In the genomic region with DNA sequence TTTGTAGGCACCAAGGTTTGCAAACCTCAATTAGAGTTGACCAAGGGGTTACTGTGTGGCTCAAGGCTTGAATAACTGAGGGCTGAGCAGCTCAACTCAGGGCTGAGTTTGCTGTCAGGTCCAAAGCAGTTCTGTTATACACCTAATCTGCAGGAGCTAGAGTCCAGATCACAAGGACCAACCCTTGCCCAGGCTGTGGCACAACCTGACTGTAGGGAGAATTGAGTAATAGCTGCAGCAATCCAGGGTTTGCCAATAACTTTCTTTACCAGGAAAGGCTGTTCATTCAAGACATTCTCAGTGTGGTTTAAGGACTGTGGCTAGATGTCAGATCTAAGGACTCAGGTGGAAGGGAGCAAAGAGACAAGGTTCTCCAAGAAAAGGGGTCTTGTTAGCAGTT, we compare ENCODE assay signal across 23 cellular contexts.
"Had no signal": no experiment of that assay in that cellular context is flagged by ENCODE, and none has a peak within 500 bp of the region (broad histone marks: within the 10 kb centered on the region; RNA-seq: fewer than 3 reads in every experiment).

No MANE protein-coding gene starts in this region.

- H3K9me3 Mint-ChIP-seq: activated naive CD4-positive, alpha-beta T cell treated with anti-CD3 and anti-CD28 coated beads, Interleukin-2, amount 50 U/mL, for 72 hours; dendritic cell treated with granulocyte-macrophage colony-stimulating factor and Interleukin-4, amounts not matched to agents 40 ng/mL and 50 ng/mL, for 4 days; naive thymus-derived CD4-positive, alpha-beta T cell; neural progenitor cell; stimulated activated naive B cell treated with anti-CD40 and anti-IgM and Interleukin-4, amounts not matched to agents 10 μg/mL and 1 μg/mL and 100 μg/mL, for 72 hours; T-cell; T-helper 2 cell treated with Interferon-gamma antibody and Interleukin-4, amounts not matched to agents 5 μg/mL and 100 μg/mL, for 36 hours had no signal

- H3K27ac Mint-ChIP-seq: activated CD8-positive, alpha-beta T cell treated with anti-CD3 and anti-CD28 coated beads, Interleukin-2, amount 10 ng/mL, durations not matched to agents 7 days and 5 days; activated naive CD4-positive, alpha-beta T cell treated with anti-CD3 and anti-CD28 coated beads, Interleukin-2, amount 50 U/mL, for 72 hours; dendritic cell treated with granulocyte-macrophage colony-stimulating factor and Interleukin-4, amounts not matched to agents 40 ng/mL and 50 ng/mL, for 4 days; naive thymus-derived CD4-positive, alpha-beta T cell; neural progenitor cell; stimulated activated naive B cell treated with anti-CD40 and anti-IgM and Interleukin-4, amounts not matched to agents 10 μg/mL and 1 μg/mL and 100 μg/mL, for 72 hours; T-cell; T-helper 2 cell treated with Interferon-gamma antibody and Interleukin-4, amounts not matched to agents 5 μg/mL and 100 μg/mL, for 36 hours had no signal

- H3K9me3 ChIP-seq: adrenal gland, gastrocnemius medialis, lower lobe of right lung, sigmoid colon, testis, uterus had no signal

- H3K4me1 Mint-ChIP-seq: naive thymus-derived CD4-positive, alpha-beta T cell; neural progenitor cell; stimulated activated naive B cell treated with anti-CD40 and anti-IgM and Interleukin-4, amounts not matched to agents 10 μg/mL and 1 μg/mL and 100 μg/mL, for 72 hours; T-cell had no signal

- DNase-seq: activated CD4-positive, alpha-beta T cell treated with anti-CD3 and anti-CD28 coated beads for 1 hour; activated CD4-positive, alpha-beta T cell treated with anti-CD3 and anti-CD28 coated beads, Interleukin-2, amount 50 U/mL, for 1 hour; activated CD8-positive, alpha-beta T cell treated with anti-CD3 and anti-CD28 coated beads, Interleukin-2, amount 10 ng/mL, durations not matched to agents 7 days and 5 days; adrenal gland; effector CD4-positive, alpha-beta T cell; gastrocnemius medialis; hippocampal formation; islet precursor cell; left cardiac atrium; lower lobe of right lung; naive thymus-derived CD4-positive, alpha-beta T cell; posterior cingulate gyrus; sigmoid colon; stimulated activated CD4-positive, alpha-beta T cell treated with anti-CD3 and anti-CD28 coated beads, Interleukin-2, amount 100 ng/mL, for 48 hours; stimulated activated CD8-positive, alpha-beta memory T cell treated with anti-CD3 and anti-CD28 coated beads, Interleukin-4, amount 100 ng/mL, for 48 hours; stimulated activated naive B cell treated with anti-CD40 and anti-IgM and Interleukin-4, amounts not matched to agents 10 μg/mL and 1 μg/mL and 100 μg/mL, for 72 hours; T-cell; testis; uterus had no signal

- ATAC-seq: activated CD8-positive, alpha-beta T cell treated with anti-CD3 and anti-CD28 coated beads, Interleukin-2, amount 10 ng/mL, durations not matched to agents 7 days and 5 days; activated naive CD4-positive, alpha-beta T cell treated with anti-CD3 and anti-CD28 coated beads, Interleukin-2, amount 50 U/mL, for 72 hours; gastrocnemius medialis; lower lobe of right lung; naive thymus-derived CD4-positive, alpha-beta T cell; stimulated activated naive B cell treated with anti-CD40 and anti-IgM and Interleukin-4, amounts not matched to agents 10 μg/mL and 1 μg/mL and 100 μg/mL, for 72 hours; T-cell had no signal

- H3K27ac ChIP-seq: adrenal gland, gastrocnemius medialis, lower lobe of right lung, neural progenitor cell, sigmoid colon, testis, uterus had no signal

- H3K4me1 ChIP-seq: adrenal gland, gastrocnemius medialis, lower lobe of right lung, sigmoid colon, testis, uterus had no signal

- H3K4me3 ChIP-seq: adrenal gland, gastrocnemius medialis, lower lobe of right lung, neural progenitor cell, sigmoid colon, testis, uterus had no signal

- H3K36me3 ChIP-seq: adrenal gland, gastrocnemius medialis, lower lobe of right lung, neural progenitor cell, sigmoid colon, uterus had no signal

- H3K4me3 Mint-ChIP-seq: activated CD8-positive, alpha-beta T cell treated with anti-CD3 and anti-CD28 coated beads, Interleukin-2, amount 10 ng/mL, durations not matched to agents 7 days and 5 days; dendritic cell treated with granulocyte-macrophage colony-stimulating factor and Interleukin-4, amounts not matched to agents 40 ng/mL and 50 ng/mL, for 4 days; naive thymus-derived CD4-positive, alpha-beta T cell; neural progenitor cell; stimulated activated naive B cell treated with anti-CD40 and anti-IgM and Interleukin-4, amounts not matched to agents 10 μg/mL and 1 μg/mL and 100 μg/mL, for 72 hours; T-cell; T-helper 2 cell treated with Interferon-gamma antibody and Interleukin-4, amounts not matched to agents 5 μg/mL and 100 μg/mL, for 36 hours had no signal

- H3K27me3 Mint-ChIP-seq: dendritic cell treated with granulocyte-macrophage colony-stimulating factor and Interleukin-4, amounts not matched to agents 40 ng/mL and 50 ng/mL, for 4 days had no signal

- H3K36me3 Mint-ChIP-seq: activated naive CD4-positive, alpha-beta T cell treated with anti-CD3 and anti-CD28 coated beads, Interleukin-2, amount 50 U/mL, for 72 hours; naive thymus-derived CD4-positive, alpha-beta T cell; neural progenitor cell; stimulated activated naive B cell treated with anti-CD40 and anti-IgM and Interleukin-4, amounts not matched to agents 10 μg/mL and 1 μg/mL and 100 μg/mL, for 72 hours; T-cell had no signal

- H3K27me3 ChIP-seq: adrenal gland, gastrocnemius medialis, neural progenitor cell, sigmoid colon, testis, uterus had no signal
